Comparison of ENCODE assay signal across 8 cellular contexts in genomic region chr10:69061305-69062161, GRCh38. TPM values are rescaled to one million over a fixed set of nuclear protein-coding genes. Genes with fewer than 3 reads are reported as not detected.
A peak's percentile ranks its signal among the peaks of the same experiment; 100 is the strongest.
DNase-seq lines count a peak whose midpoint lies in the region; ATAC-seq and TF ChIP-seq lines count a peak whose summit lies in the region.

No MANE protein-coding gene starts in this region.

- H3K27me3 ChIP-seq in SJSA1 (replicated peaks) (no peaks in the 10 kb centered on the region), left lung (no peaks in the 10 kb centered on the region), stomach smooth muscle (ENCODE audit: control insufficient read depth in 1 of 2, insufficient read depth in 2 of 2, low read length in 2 of 2) (peaks cover 0 to 2% of the 10 kb centered on the region in 2 donors)

- peaks cover 42% of the 10 kb centered on the region for H3K4me1 ChIP-seq in SJSA1 (replicated peaks)
- peaks cover 6 to 100% of the 10 kb centered on the region in 2 donors for H3K4me1 ChIP-seq in left lung
- H3K4me1 ChIP-seq in stomach smooth muscle (ENCODE audit: control insufficient read depth, insufficient read depth, low read length), result peaks cover 6% of the 10 kb centered on the region

- no peak for TF ChIP-seq CTCF in left lung (IDR thresholded peaks at IDR 0.05)

- H3K4me3 ChIP-seq in SJSA1 (peak overlapping the region; percentile 28), left lung (peak overlapping the region; percentile 1 to 33), stomach smooth muscle (ENCODE audit: low read length in 2 of 2) (peak overlapping the region in 1 of 2 donors; percentile 35)

- H3K36me3 ChIP-seq in SJSA1, result no peaks in the 10 kb centered on the region
- no peaks in the 10 kb centered on the region for H3K36me3 ChIP-seq in left lung
- H3K36me3 ChIP-seq in stomach smooth muscle (ENCODE audit: control insufficient read depth in 2 of 2, insufficient read depth in 2 of 2, low read length in 2 of 2), result no peaks in the 10 kb centered on the region

- peak overlapping the region; percentile 77 for H3K27ac ChIP-seq in SJSA1
- H3K27ac ChIP-seq in caudate nucleus (ENCODE audit: low read depth, low read length), result peak overlapping the region; percentile 86
- peak overlapping the region; percentile 90 to 99 for H3K27ac ChIP-seq in left lung
- H3K27ac ChIP-seq in stomach smooth muscle (ENCODE audit: low read length), result peak overlapping the region; percentile 71

- H3K9me3 ChIP-seq in SJSA1 (replicated peaks), result no peaks in the 10 kb centered on the region
- H3K9me3 ChIP-seq in left lung, result no peaks in the 10 kb centered on the region
- no peaks in the 10 kb centered on the region for H3K9me3 ChIP-seq in stomach smooth muscle (ENCODE audit: control insufficient read depth in 2 of 2, low read length in 2 of 2)

- peak; percentile 38 for ATAC-seq in HG03066 (IDR thresholded peaks at IDR 0.05; ENCODE audit: low read depth, unreplicated experiment)
- peak; percentile 80 for ATAC-seq in left lung
- ATAC-seq in GM18519 (IDR thresholded peaks at IDR 0.05; ENCODE audit: low FRiP score, unreplicated experiment), result no peak

- H3K9ac ChIP-seq in stomach smooth muscle (ENCODE audit: low read length in 2 of 2), result peak overlapping the region in 1 of 2 donors; percentile 36

- peak; percentile 69 for DNase-seq in activated CD8-positive, alpha-beta memory T cell treated with anti-CD3 and anti-CD28 coated beads for 24 hours
- no peak for DNase-seq in activated CD8-positive, alpha-beta memory T cell treated with anti-CD3 and anti-CD28 coated beads, Interleukin-2, amount 50 U/mL, for 4 hours
- DNase-seq in SJSA1 (ENCODE audit: low read depth in 1 of 2, low spot score in 2 of 2) (peak; percentile 55 to 78), caudate nucleus (lab: John Stamatoyannopoulos, UW) (peak in 4 of 61 donors; percentile 5 to 56 (median 26)), left lung (peak in 1 of 2 donors; percentile 65)

- intact Hi-C loops in left lung (cut with DNase I), result no loop called here

RNA-seq across cellular contexts. Expression of gene SRGN, which starts 26.4 kb away (rescaled TPM):
- total RNA-seq in SJSA1 (2014; rRNA removed; shearing (Covaris generic)), result 232 and 251 TPM in 2 replicates
- 100 to 1,000 TPM; 131 to 533 TPM for total RNA-seq in left lung
